ENCODE assay signal across 1 cellular context in the genomic region with DNA sequence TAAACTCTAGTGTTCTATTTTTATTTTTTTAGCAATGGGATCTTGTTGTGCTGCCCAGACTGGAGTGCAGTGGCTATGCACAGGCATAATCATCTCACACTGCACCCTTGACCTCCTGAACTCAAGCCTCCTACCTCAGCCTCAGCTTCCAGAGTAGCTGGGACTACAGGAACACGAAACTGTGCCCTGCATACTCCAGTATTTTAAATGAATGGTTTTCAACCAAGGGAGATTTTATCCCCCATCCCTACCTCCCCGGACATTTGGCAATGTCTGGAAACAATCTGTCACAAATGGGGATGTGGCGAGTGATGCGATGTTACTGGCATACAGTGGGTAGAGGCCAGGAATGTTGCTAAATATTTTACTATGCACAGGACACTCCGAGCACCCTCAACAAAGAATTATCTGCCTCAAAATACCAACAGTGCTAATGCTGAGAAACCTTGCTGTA.
TF ChIP-seq lines count a peak whose summit lies in the region.

No MANE protein-coding gene starts in this region.

TF ChIP-seq in GM23338, 12 proteins besides CTCF, POLR2A, EP300 and RAD21 (continued from another document):
- TF ChIP-seq, protein P1, sequence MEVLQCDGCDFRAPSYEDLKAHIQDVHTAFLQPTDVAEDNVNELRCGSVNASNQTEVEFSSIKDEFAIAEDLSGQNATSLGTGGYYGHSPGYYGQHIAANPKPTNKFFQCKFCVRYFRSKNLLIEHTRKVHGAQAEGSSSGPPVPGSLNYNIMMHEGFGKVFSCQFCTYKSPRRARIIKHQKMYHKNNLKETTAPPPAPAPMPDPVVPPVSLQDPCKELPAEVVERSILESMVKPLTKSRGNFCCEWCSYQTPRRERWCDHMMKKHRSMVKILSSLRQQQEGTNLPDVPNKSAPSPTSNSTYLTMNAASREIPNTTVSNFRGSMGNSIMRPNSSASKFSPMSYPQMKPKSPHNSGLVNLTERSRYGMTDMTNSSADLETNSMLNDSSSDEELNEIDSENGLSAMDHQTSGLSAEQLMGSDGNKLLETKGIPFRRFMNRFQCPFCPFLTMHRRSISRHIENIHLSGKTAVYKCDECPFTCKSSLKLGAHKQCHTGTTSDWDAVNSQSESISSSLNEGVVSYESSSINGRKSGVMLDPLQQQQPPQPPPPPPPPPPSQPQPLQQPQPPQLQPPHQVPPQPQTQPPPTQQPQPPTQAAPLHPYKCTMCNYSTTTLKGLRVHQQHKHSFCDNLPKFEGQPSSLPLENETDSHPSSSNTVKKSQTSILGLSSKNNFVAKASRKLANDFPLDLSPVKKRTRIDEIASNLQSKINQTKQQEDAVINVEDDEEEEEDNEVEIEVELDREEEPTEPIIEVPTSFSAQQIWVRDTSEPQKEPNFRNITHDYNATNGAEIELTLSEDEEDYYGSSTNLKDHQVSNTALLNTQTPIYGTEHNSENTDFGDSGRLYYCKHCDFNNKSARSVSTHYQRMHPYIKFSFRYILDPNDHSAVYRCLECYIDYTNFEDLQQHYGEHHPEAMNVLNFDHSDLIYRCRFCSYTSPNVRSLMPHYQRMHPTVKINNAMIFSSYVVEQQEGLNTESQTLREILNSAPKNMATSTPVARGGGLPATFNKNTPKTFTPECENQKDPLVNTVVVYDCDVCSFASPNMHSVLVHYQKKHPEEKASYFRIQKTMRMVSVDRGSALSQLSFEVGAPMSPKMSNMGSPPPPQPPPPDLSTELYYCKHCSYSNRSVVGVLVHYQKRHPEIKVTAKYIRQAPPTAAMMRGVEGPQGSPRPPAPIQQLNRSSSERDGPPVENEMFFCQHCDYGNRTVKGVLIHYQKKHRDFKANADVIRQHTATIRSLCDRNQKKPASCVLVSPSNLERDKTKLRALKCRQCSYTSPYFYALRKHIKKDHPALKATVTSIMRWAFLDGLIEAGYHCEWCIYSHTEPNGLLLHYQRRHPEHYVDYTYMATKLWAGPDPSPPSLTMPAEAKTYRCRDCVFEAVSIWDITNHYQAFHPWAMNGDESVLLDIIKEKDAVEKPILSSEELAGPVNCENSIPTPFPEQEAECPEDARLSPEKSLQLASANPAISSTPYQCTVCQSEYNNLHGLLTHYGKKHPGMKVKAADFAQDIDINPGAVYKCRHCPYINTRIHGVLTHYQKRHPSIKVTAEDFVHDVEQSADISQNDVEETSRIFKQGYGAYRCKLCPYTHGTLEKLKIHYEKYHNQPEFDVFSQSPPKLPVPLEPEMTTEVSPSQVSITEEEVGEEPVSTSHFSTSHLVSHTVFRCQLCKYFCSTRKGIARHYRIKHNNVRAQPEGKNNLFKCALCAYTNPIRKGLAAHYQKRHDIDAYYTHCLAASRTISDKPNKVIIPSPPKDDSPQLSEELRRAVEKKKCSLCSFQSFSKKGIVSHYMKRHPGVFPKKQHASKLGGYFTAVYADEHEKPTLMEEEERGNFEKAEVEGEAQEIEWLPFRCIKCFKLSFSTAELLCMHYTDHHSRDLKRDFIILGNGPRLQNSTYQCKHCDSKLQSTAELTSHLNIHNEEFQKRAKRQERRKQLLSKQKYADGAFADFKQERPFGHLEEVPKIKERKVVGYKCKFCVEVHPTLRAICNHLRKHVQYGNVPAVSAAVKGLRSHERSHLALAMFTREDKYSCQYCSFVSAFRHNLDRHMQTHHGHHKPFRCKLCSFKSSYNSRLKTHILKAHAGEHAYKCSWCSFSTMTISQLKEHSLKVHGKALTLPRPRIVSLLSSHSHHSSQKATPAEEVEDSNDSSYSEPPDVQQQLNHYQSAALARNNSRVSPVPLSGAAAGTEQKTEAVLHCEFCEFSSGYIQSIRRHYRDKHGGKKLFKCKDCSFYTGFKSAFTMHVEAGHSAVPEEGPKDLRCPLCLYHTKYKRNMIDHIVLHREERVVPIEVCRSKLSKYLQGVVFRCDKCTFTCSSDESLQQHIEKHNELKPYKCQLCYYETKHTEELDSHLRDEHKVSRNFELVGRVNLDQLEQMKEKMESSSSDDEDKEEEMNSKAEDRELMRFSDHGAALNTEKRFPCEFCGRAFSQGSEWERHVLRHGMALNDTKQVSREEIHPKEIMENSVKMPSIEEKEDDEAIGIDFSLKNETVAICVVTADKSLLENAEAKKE (CRISPR knock-in tag; IDR thresholded peaks at IDR 0.05): no peak
- no peak for TF ChIP-seq EZH2 (IDR thresholded peaks at IDR 0.05; ENCODE audit: low read depth, unreplicated experiment)
- TF ChIP-seq JUNB (IDR thresholded peaks at IDR 0.05; ENCODE audit: unreplicated experiment): no peak
- no peak for TF ChIP-seq NANOG (IDR thresholded peaks at IDR 0.05; ENCODE audit: borderline replicate concordance)
- TF ChIP-seq, protein P2, sequence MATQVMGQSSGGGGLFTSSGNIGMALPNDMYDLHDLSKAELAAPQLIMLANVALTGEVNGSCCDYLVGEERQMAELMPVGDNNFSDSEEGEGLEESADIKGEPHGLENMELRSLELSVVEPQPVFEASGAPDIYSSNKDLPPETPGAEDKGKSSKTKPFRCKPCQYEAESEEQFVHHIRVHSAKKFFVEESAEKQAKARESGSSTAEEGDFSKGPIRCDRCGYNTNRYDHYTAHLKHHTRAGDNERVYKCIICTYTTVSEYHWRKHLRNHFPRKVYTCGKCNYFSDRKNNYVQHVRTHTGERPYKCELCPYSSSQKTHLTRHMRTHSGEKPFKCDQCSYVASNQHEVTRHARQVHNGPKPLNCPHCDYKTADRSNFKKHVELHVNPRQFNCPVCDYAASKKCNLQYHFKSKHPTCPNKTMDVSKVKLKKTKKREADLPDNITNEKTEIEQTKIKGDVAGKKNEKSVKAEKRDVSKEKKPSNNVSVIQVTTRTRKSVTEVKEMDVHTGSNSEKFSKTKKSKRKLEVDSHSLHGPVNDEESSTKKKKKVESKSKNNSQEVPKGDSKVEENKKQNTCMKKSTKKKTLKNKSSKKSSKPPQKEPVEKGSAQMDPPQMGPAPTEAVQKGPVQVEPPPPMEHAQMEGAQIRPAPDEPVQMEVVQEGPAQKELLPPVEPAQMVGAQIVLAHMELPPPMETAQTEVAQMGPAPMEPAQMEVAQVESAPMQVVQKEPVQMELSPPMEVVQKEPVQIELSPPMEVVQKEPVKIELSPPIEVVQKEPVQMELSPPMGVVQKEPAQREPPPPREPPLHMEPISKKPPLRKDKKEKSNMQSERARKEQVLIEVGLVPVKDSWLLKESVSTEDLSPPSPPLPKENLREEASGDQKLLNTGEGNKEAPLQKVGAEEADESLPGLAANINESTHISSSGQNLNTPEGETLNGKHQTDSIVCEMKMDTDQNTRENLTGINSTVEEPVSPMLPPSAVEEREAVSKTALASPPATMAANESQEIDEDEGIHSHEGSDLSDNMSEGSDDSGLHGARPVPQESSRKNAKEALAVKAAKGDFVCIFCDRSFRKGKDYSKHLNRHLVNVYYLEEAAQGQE (IDR thresholded peaks at IDR 0.05; ENCODE audit: unreplicated experiment): no peak
- no peak for TF ChIP-seq POLR2AphosphoS5 (IDR thresholded peaks at IDR 0.05; ENCODE audit: low read depth)
